In genomic region chr17:68253426-68253825, GRCh38 we compare ENCODE assay signal across 2 cellular contexts. TPM values are rescaled to one million over a fixed set of nuclear protein-coding genes. Genes with fewer than 3 reads are reported as not detected.
"Had no signal": no experiment of that assay in that cellular context is flagged by ENCODE, and none has a peak within 500 bp of the region (broad histone marks: within the 10 kb centered on the region; RNA-seq: fewer than 3 reads in every experiment).

No MANE protein-coding gene starts in this region.

RNA-seq across cellular contexts. Expression of gene SLC16A6, which starts 37.5 kb away (rescaled TPM):
- total RNA-seq: epithelial cell of proximal tubule, left ventricle myocardium superior had no signal
